Comparison of ENCODE assay signal across 8 cellular contexts in genomic region chr20:59783020-59784010, GRCh38.
DNase-seq lines count a peak whose midpoint lies in the region; ATAC-seq and TF ChIP-seq lines count a peak whose summit lies in the region.

No MANE protein-coding gene starts in this region.

- ATAC-seq in RWPE2 (ENCODE audit: low read depth) (peak; percentile 74), lower lobe of right lung (peak; percentile 59 to 61)

- no peak for TF ChIP-seq POLR2A in suprapubic skin (IDR thresholded peaks at IDR 0.05)

- H3K36me3 ChIP-seq in RWPE2 (ENCODE audit: low read depth), result no peaks in the 10 kb centered on the region
- no peaks in the 10 kb centered on the region for H3K36me3 ChIP-seq in lower lobe of right lung
- H3K36me3 ChIP-seq in suprapubic skin, result no peaks in the 10 kb centered on the region

- H3K9me3 ChIP-seq in RWPE2 (ENCODE audit: severe bottlenecking), result no peaks in the 10 kb centered on the region
- H3K9me3 ChIP-seq in lower lobe of right lung, result no peaks in the 10 kb centered on the region
- no peaks in the 10 kb centered on the region for H3K9me3 ChIP-seq in suprapubic skin

- no peak for TF ChIP-seq EP300 in suprapubic skin (IDR thresholded peaks at IDR 0.05)

- peak; percentile 60 for DNase-seq in activated CD8-positive, alpha-beta memory T cell treated with anti-CD3 and anti-CD28 coated beads for 24 hours
- no peak for DNase-seq in activated CD8-positive, alpha-beta memory T cell treated with anti-CD3 and anti-CD28 coated beads, Interleukin-2, amount 50 U/mL, for 4 hours
- DNase-seq in Kasumi-1 (lab: John Stamatoyannopoulos, UW), result peak; percentile 40 to 47
- DNase-seq in RWPE2 (ENCODE audit: low spot score), result peak; percentile 82
- DNase-seq in dermis microvascular lymphatic vessel endothelial cell (ENCODE audit: low read depth in 2 of 2), result peak; percentile 23 to 38
- DNase-seq in lower lobe of right lung, result no peak
- peak; percentile 67 to 77 for DNase-seq in suprapubic skin (ENCODE audit: low spot score in 2 of 2)
- DNase-seq in activated gamma-delta T cell (lab: John Stamatoyannopoulos, UW), result no peak

- H3K4me1 ChIP-seq in RWPE2 (ENCODE audit: insufficient read depth, poor library complexity, severe bottlenecking) (no peaks in the 10 kb centered on the region), lower lobe of right lung (no peaks in the 10 kb centered on the region), suprapubic skin (no peaks in the 10 kb centered on the region)

- WGBS in suprapubic skin, result 59% methylated on average over 14 of the region's 19 CpGs

- H3K27me3 ChIP-seq in RWPE2 (ENCODE audit: insufficient read depth, poor library complexity, severe bottlenecking), result no peaks in the 10 kb centered on the region
- peaks cover 7% of the 10 kb centered on the region for H3K27me3 ChIP-seq in lower lobe of right lung (ENCODE audit: low read depth)
- peaks cover 2% of the 10 kb centered on the region for H3K27me3 ChIP-seq in suprapubic skin

- TF ChIP-seq CTCF in RWPE2 (IDR thresholded peaks at IDR 0.05; ENCODE audit: poor library complexity, severe bottlenecking), result peak; percentile 100
- TF ChIP-seq CTCF in lower lobe of right lung (IDR thresholded peaks at IDR 0.05), result peak; percentile 77
- TF ChIP-seq CTCF in suprapubic skin (IDR thresholded peaks at IDR 0.05), result peak; percentile 48 to 89

- no peak overlapping the region for H3K4me3 ChIP-seq in RWPE2 (ENCODE audit: severe bottlenecking)
- no peak overlapping the region for H3K4me3 ChIP-seq in lower lobe of right lung
- H3K4me3 ChIP-seq in suprapubic skin, result no peak overlapping the region

- intact Hi-C loops in lower lobe of right lung (cut with DNase I), result loop anchor here (10.0 kb wide), 1 partner anchor 61 kb away; no protein-coding TSS in a partner anchor

- no peak overlapping the region for H3K27ac ChIP-seq in RWPE2 (ENCODE audit: poor library complexity, severe bottlenecking)
- no peak overlapping the region for H3K27ac ChIP-seq in lower lobe of right lung
- no peak overlapping the region for H3K27ac ChIP-seq in suprapubic skin

Comparison
In these comparisons a context has a peak if more than half of its experiments do, and no peak if none do; other contexts are left out.
1. DNase-seq: peak in activated CD8-positive, alpha-beta memory T cell treated with anti-CD3 and anti-CD28 coated beads for 24 hours (single experiment), Kasumi-1 (2 of 2), RWPE2 (single experiment), dermis microvascular lymphatic vessel endothelial cell (2 of 2) and suprapubic skin (2 of 2); none in activated CD8-positive, alpha-beta memory T cell treated with anti-CD3 and anti-CD28 coated beads, Interleukin-2, amount 50 U/mL, for 4 hours (single experiment), lower lobe of right lung (single experiment) and activated gamma-delta T cell (single experiment).
2. Peak in every context shown above with its lines, with median percentiles within 50 percentile points of each other: CTCF ChIP-seq.